ENCODE assay signal across 8 cellular contexts in genomic region chr17:36535669-36536081, GRCh38. TPM values are rescaled to one million over a fixed set of nuclear protein-coding genes. Genes with fewer than 3 reads are reported as not detected.
DNase-seq lines count a peak whose midpoint lies in the region; ATAC-seq, FAIRE-seq and TF ChIP-seq lines count a peak whose summit lies in the region.

No MANE protein-coding gene starts in this region.

- no peak for TF ChIP-seq EP300 in transverse colon (IDR thresholded peaks at IDR 0.05; ENCODE audit: low read depth)

- H3K36me3 ChIP-seq in kidney (ENCODE audit: control insufficient read depth in 1 of 2, insufficient read depth in 2 of 2, low read length in 2 of 2) (peaks cover 5% of the 10 kb centered on the region in 2 donors), transverse colon (no peaks in the 10 kb centered on the region)

- H3K4me3 ChIP-seq in kidney (ENCODE audit: low read length in 2 of 2), result peak overlapping the region; percentile 89 to 96
- peak overlapping the region; percentile 66 to 93 (median 82) for H3K4me3 ChIP-seq in transverse colon

- no peak for FAIRE-seq in kidney (lab: Jason Lieb, UNC)

- H3K9ac ChIP-seq in kidney (ENCODE audit: low read length in 2 of 2), result peak overlapping the region in 1 of 2 donors; percentile 91

- H3K27me3 ChIP-seq in transverse colon, result no peaks in the 10 kb centered on the region

- H3K27me3 Mint-ChIP-seq in stimulated activated naive CD8-positive, alpha-beta T cell treated with anti-CD3 and anti-CD28 coated beads, Interleukin-15, Interleukin-2, amounts not matched to agents 100 ng/mL and 50 ng/mL, for 24 hours, result no peaks in the 10 kb centered on the region
- no peaks in the 10 kb centered on the region for H3K27me3 Mint-ChIP-seq in activated B cell treated with CpG ODN at 0.5 μM for 24 hours

- CTCF ChIA-PET in activated B cell treated with CpG ODN at 0.5 μM for 24 hours (lab: Charles Lee), result interaction anchor here (2.7 kb wide), 1 partner anchor 11 kb away, joined by 7 read pairs; no protein-coding TSS in a partner anchor

- no peaks in the 10 kb centered on the region for H3K9me3 Mint-ChIP-seq in stimulated activated naive CD8-positive, alpha-beta T cell treated with anti-CD3 and anti-CD28 coated beads, Interleukin-15, Interleukin-2, amounts not matched to agents 100 ng/mL and 50 ng/mL, for 24 hours
- H3K9me3 Mint-ChIP-seq in activated B cell treated with CpG ODN at 0.5 μM for 24 hours, result no peaks in the 10 kb centered on the region

- H3K36me3 Mint-ChIP-seq in stimulated activated naive CD8-positive, alpha-beta T cell treated with anti-CD3 and anti-CD28 coated beads, Interleukin-15, Interleukin-2, amounts not matched to agents 100 ng/mL and 50 ng/mL, for 24 hours (ENCODE audit: low read depth), result peaks cover 65% of the 10 kb centered on the region
- peaks cover 50% of the 10 kb centered on the region for H3K36me3 Mint-ChIP-seq in activated B cell treated with CpG ODN at 0.5 μM for 24 hours (ENCODE audit: low read depth)

- peaks cover 3 to 6% of the 10 kb centered on the region in 2 donors for H3K4me1 ChIP-seq in kidney (ENCODE audit: control insufficient read depth in 1 of 2, insufficient read depth in 1 of 2, low read depth in 1 of 2, low read length in 2 of 2)
- H3K4me1 ChIP-seq in transverse colon, result peaks cover 0 to 18% (median 16%) of the 10 kb centered on the region in 4 donors

- WGBS in transverse colon (ENCODE audit: low coverage in 1 of 2), 2 donors, result 6 to 8% methylated on average over 15 of the region's 15 CpGs

- peak overlapping the region; percentile 98 for H3K4me3 Mint-ChIP-seq in stimulated activated naive CD8-positive, alpha-beta T cell treated with anti-CD3 and anti-CD28 coated beads, Interleukin-15, Interleukin-2, amounts not matched to agents 100 ng/mL and 50 ng/mL, for 24 hours
- H3K4me3 Mint-ChIP-seq in activated B cell treated with CpG ODN at 0.5 μM for 24 hours, result peak overlapping the region; percentile 98

- H3K27ac Mint-ChIP-seq in stimulated activated naive CD8-positive, alpha-beta T cell treated with anti-CD3 and anti-CD28 coated beads, Interleukin-15, Interleukin-2, amounts not matched to agents 100 ng/mL and 50 ng/mL, for 24 hours, result peak overlapping the region; percentile 99
- peak overlapping the region; percentile 100 for H3K27ac Mint-ChIP-seq in activated B cell treated with CpG ODN at 0.5 μM for 24 hours

- no peak for TF ChIP-seq POLR2A in transverse colon (IDR thresholded peaks at IDR 0.05)

- POLR2A ChIA-PET in activated B cell treated with CpG ODN at 0.5 μM for 24 hours (lab: Charles Lee), result interaction anchor here (0.6 to 5.0 kb wide), 14 partner anchors 9 to 1286 kb away, joined by 3 to 153 read pairs (median 5); partner anchors contain the start of genes GGNBP2, MRM1 and ZNHIT3

- TF ChIP-seq CTCF in activated B cell treated with CpG ODN at 0.5 μM for 24 hours (IDR thresholded peaks at IDR 0.05) (no peak), kidney (IDR thresholded peaks at IDR 0.05; ENCODE audit: borderline replicate concordance, extremely low read depth, insufficient read depth) (no peak), transverse colon (IDR thresholded peaks at IDR 0.05) (peak in 1 of 5 experiments; percentile 45)

- H3K9me3 ChIP-seq in kidney (ENCODE audit: control insufficient read depth in 1 of 2, low read length in 2 of 2) (no peaks in the 10 kb centered on the region), transverse colon (no peaks in the 10 kb centered on the region)

- intact Hi-C loops in activated B cell treated with CpG ODN at 0.5 μM for 24 hours (cut with micrococcal nuclease) (loop anchor here (1.0 kb wide), 2 partner anchors 9 to 56 kb away; partner anchors contain the start of genes DHRS11 and GGNBP2), kidney (cut with DNase I) (no loop called here), transverse colon (cut with DNase I; ENCODE audit: low total_unique reads) (no loop called here)

- H3K27ac ChIP-seq in kidney (ENCODE audit: low read depth in 2 of 2, low read length in 2 of 2) (peak overlapping the region; percentile 97 to 98), transverse colon (peak overlapping the region; percentile 94 to 100 (median 96))

- peaks cover 38% of the 10 kb centered on the region for H3K4me1 Mint-ChIP-seq in stimulated activated naive CD8-positive, alpha-beta T cell treated with anti-CD3 and anti-CD28 coated beads, Interleukin-15, Interleukin-2, amounts not matched to agents 100 ng/mL and 50 ng/mL, for 24 hours (ENCODE audit: low read depth)
- peaks cover 20% of the 10 kb centered on the region for H3K4me1 Mint-ChIP-seq in activated B cell treated with CpG ODN at 0.5 μM for 24 hours

- in situ Hi-C loops in transverse colon (cut with MboI; ENCODE audit: low pct_ligation_motif_present in 1 of 4, low pct_unique_long_range_greater_than_20kb in 1 of 4, low sequenced_read_pairs in 3 of 4), result no loop called here

- DNase-seq in stimulated activated naive CD8-positive, alpha-beta T cell treated with anti-CD3 and anti-CD28 coated beads, Interleukin-15, Interleukin-2, amounts not matched to agents 100 U/mL and 50 U/mL, for 24 hours, result no peak
- no peak for DNase-seq in activated B cell treated with CpG ODN at 0.5 μM for 24 hours
- DNase-seq in kidney, result no peak
- DNase-seq in transverse colon, result no peak

- no peak for ATAC-seq in stimulated activated naive CD8-positive, alpha-beta T cell treated with anti-CD3 and anti-CD28 coated beads, Interleukin-15, Interleukin-2, amounts not matched to agents 100 U/mL and 50 U/mL, for 24 hours
- ATAC-seq in activated B cell treated with CpG ODN at 0.5 μM for 24 hours (ENCODE audit: low read depth) (no peak), HG03378 (IDR thresholded peaks at IDR 0.05; ENCODE audit: unreplicated experiment) (no peak), GM21515 (IDR thresholded peaks at IDR 0.05; ENCODE audit: unreplicated experiment) (no peak), GM21737 (IDR thresholded peaks at IDR 0.05; ENCODE audit: unreplicated experiment) (no peak)

RNA-seq across cellular contexts. Expression of gene PIGW, which starts 0.9 kb away (rescaled TPM):
- total RNA-seq in activated B cell treated with CpG ODN at 0.5 μM for 24 hours (18.2 and 20.7 TPM in 2 replicates), kidney (11.1 TPM), transverse colon (1 to 10 TPM in 3 of 4 donors, not detected in 1; 2.6 to 4.6 (median 4.4) TPM)
- polyA plus RNA-seq in kidney (ENCODE audit: insufficient read depth, low read depth, low replicate concordance), result 4.7 TPM

RNA-seq across cellular contexts. Expression of gene MYO19, which starts 1.0 kb away (rescaled TPM):
- total RNA-seq in activated B cell treated with CpG ODN at 0.5 μM for 24 hours (70.8 and 85.6 TPM in 2 replicates), kidney (74.7 TPM), transverse colon (100 to 1,000 TPM in 3 of 4 donors, 10 to 100 TPM in 1; 94.2 to 230 (median 159) TPM)
- polyA plus RNA-seq in kidney (ENCODE audit: insufficient read depth, low read depth, low replicate concordance), result 28.9 TPM

RNA-seq across cellular contexts. Expression of gene GGNBP2, which starts 9.0 kb away (rescaled TPM):
- 103 and 118 TPM in 2 replicates for total RNA-seq in activated B cell treated with CpG ODN at 0.5 μM for 24 hours
- total RNA-seq in kidney, result 86.8 TPM
- 43.0 TPM for polyA plus RNA-seq in kidney (ENCODE audit: insufficient read depth, low read depth, low replicate concordance)
- 100 to 1,000 TPM in 2 of 4 donors, 10 to 100 TPM in 2; 48.6 to 128 (median 91.6) TPM for total RNA-seq in transverse colon

RNA-seq across cellular contexts. Expression of gene ZNHIT3, which starts 49.2 kb away (rescaled TPM):
- total RNA-seq in activated B cell treated with CpG ODN at 0.5 μM for 24 hours, result 35.5 and 37.0 TPM in 2 replicates
- total RNA-seq in kidney, result 25.4 TPM
- polyA plus RNA-seq in kidney (ENCODE audit: insufficient read depth, low read depth, low replicate concordance), result 60.9 TPM
- 10 to 100 TPM in 3 of 4 donors, 1 to 10 TPM in 1; 6.7 to 38.6 (median 27.2) TPM for total RNA-seq in transverse colon

RNA-seq across cellular contexts. Expression of gene DHRS11, which starts 56.0 kb away (rescaled TPM):
- total RNA-seq in activated B cell treated with CpG ODN at 0.5 μM for 24 hours (5.7 and 7.7 TPM in 2 replicates), kidney (11.8 TPM), transverse colon (100 to 1,000 TPM in 3 of 4 donors, 10 to 100 TPM in 1; 93.1 to 307 (median 214) TPM)
- polyA plus RNA-seq in kidney (ENCODE audit: insufficient read depth, low read depth, low replicate concordance), result 40.7 TPM
